ENCODE assay signal across 26 cellular contexts in genomic region chr12:121595520-121595919, GRCh38.
"Had no signal": no experiment of that assay in that cellular context is flagged by ENCODE, and none has a peak within 500 bp of the region (broad histone marks: within the 10 kb centered on the region; RNA-seq: fewer than 3 reads in every experiment).

No MANE protein-coding gene starts in this region.

- H3K9me3 ChIP-seq: breast epithelium, SJCRH30 had no signal

- H3K4me3 ChIP-seq: breast epithelium, SJCRH30 had no signal

- H3K9ac ChIP-seq: KMS-11 had no signal

- H3K27ac Mint-ChIP-seq: activated CD8-positive, alpha-beta T cell treated with anti-CD3 and anti-CD28 coated beads for 36 hours; activated naive CD4-positive, alpha-beta T cell treated with anti-CD3 and anti-CD28 coated beads, Interleukin-2, amount 50 U/mL, for 24 hours; T-helper 1 cell treated with Interleukin-12 subunit alpha and Interleukin-12 subunit beta and Interleukin-4 antibody, amounts not matched to agents 30 μg/mL and 1 μg/mL, for 36 hours had no signal

- H3K9me3 Mint-ChIP-seq: activated CD8-positive, alpha-beta T cell treated with anti-CD3 and anti-CD28 coated beads for 36 hours; activated naive CD4-positive, alpha-beta T cell treated with anti-CD3 and anti-CD28 coated beads, Interleukin-2, amount 50 U/mL, for 24 hours; activated T-cell treated with anti-CD3 and anti-CD28 coated beads, Interleukin-2, amount 50 U/mL, for 72 hours; T-helper 1 cell treated with Interleukin-12 subunit alpha and Interleukin-12 subunit beta and Interleukin-4 antibody, amounts not matched to agents 30 μg/mL and 1 μg/mL, for 36 hours had no signal

- H3K4me2 ChIP-seq: KMS-11 had no signal

- H3K27me3 Mint-ChIP-seq: activated CD8-positive, alpha-beta T cell treated with anti-CD3 and anti-CD28 coated beads for 36 hours; activated naive CD4-positive, alpha-beta T cell treated with anti-CD3 and anti-CD28 coated beads, Interleukin-2, amount 50 U/mL, for 24 hours had no signal

- H3K4me3 Mint-ChIP-seq: activated CD8-positive, alpha-beta T cell treated with anti-CD3 and anti-CD28 coated beads for 36 hours; activated naive CD4-positive, alpha-beta T cell treated with anti-CD3 and anti-CD28 coated beads, Interleukin-2, amount 50 U/mL, for 24 hours; activated T-cell treated with anti-CD3 and anti-CD28 coated beads, Interleukin-2, amount 50 U/mL, for 72 hours; T-helper 1 cell treated with Interleukin-12 subunit alpha and Interleukin-12 subunit beta and Interleukin-4 antibody, amounts not matched to agents 30 μg/mL and 1 μg/mL, for 36 hours had no signal

- DNase-seq: activated CD4-positive, alpha-beta T cell treated with anti-CD3 and anti-CD28 coated beads for 4 hours; activated CD8-positive, alpha-beta memory T cell treated with anti-CD3 and anti-CD28 coated beads, Interleukin-2, amount 50 U/mL, for 4 hours; activated CD8-positive, alpha-beta T cell treated with anti-CD3 and anti-CD28 coated beads for 36 hours; activated T-cell treated with anti-CD3 and anti-CD28 coated beads, Interleukin-2, amount 50 U/mL, for 72 hours; aorta; caudate nucleus; MM.1S; NCI-H1105; NCI-H1436; NCI-H1694 treated with DMSO at 0.1 percent for 48 hours; NCI-H2029 treated with DMSO at 0.1 percent for 48 hours; NCI-H345; NCI-H510A; NCI-H526 treated with DMSO at 0.1 percent for 48 hours; NCI-H82; OCI-M1; RPMI8226; SJCRH30; WERI-Rb-1 had no signal

- H3K27me3 ChIP-seq: breast epithelium, SJCRH30 had no signal

- ATAC-seq: activated CD4-positive, CD25-positive, alpha-beta regulatory T cell treated with anti-CD3 and anti-CD28 coated beads, Interleukin-2, amount 50 U/mL, for 24 hours; activated CD8-positive, alpha-beta T cell treated with anti-CD3 and anti-CD28 coated beads for 36 hours; activated T-cell treated with anti-CD3 and anti-CD28 coated beads, Interleukin-2, amount 50 U/mL, for 72 hours; Panc1; Right ventricle myocardium inferior had no signal

- H3K36me3 ChIP-seq: breast epithelium, SJCRH30, WERI-Rb-1 had no signal

- H3K27ac ChIP-seq: breast epithelium, KMS-11, SJCRH30, WERI-Rb-1 had no signal

- H3K4me1 ChIP-seq: breast epithelium, SJCRH30 had no signal
